In the genomic region with DNA sequence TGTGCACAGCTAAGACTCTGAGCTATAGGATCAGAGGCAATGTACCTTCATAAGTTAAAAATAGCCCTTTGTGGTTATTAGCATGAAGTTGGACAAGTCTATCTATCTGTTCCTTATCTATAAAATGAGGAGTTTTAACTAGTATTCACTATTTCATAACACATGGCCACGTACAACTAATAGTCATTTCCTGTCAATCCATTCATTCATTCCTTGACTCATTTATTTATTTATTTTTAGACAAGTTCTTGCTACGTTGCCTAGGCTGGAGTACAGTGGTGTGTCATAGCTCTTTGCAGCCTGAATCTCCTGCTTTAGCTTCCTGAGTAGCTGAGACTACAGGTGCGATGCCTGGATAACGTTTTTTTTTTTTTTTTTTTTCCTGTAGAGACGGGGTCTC, we compare ENCODE assay signal across 16 cellular contexts.
A peak's percentile ranks its signal among the peaks of the same experiment; 100 is the strongest.
DNase-seq lines count a peak whose midpoint lies in the region; ATAC-seq and TF ChIP-seq lines count a peak whose summit lies in the region.
"Had no signal": no experiment of that assay in that cellular context is flagged by ENCODE, and none has a peak within 500 bp of the region (broad histone marks: within the 10 kb centered on the region; RNA-seq: fewer than 3 reads in every experiment).

No MANE protein-coding gene starts in this region.

- peak overlapping the region; percentile 65 for H3K27ac ChIP-seq in RWPE2 (ENCODE audit: poor library complexity, severe bottlenecking)
- H3K27ac ChIP-seq: adrenal gland, neutrophil, stomach had no signal

- H3K36me3 ChIP-seq in RWPE2 (ENCODE audit: low read depth), result peaks cover 62% of the 10 kb centered on the region
- H3K36me3 ChIP-seq: adrenal gland had no signal

- no peaks in the 10 kb centered on the region for H3K27me3 Mint-ChIP-seq in activated CD4-positive, alpha-beta T cell treated with anti-CD3 and anti-CD28 coated beads, Interleukin-2, amount 10 ng/mL, durations not matched to agents 24 days and 14 days
- H3K27me3 Mint-ChIP-seq in mesothelial cell of epicardium (ENCODE audit: low read depth), result no peaks in the 10 kb centered on the region

- H3K9me3 ChIP-seq in RWPE2 (ENCODE audit: severe bottlenecking), result no peaks in the 10 kb centered on the region
- H3K9me3 ChIP-seq: A549, adrenal gland, neutrophil, stomach had no signal

- no peak for TF ChIP-seq CTCF in RWPE2 (IDR thresholded peaks at IDR 0.05; ENCODE audit: poor library complexity, severe bottlenecking)
- TF ChIP-seq CTCF in fibroblast of the aortic adventitia (IDR thresholded peaks at IDR 0.05; ENCODE audit: insufficient read depth, low read length), result no peak
- no peak for TF ChIP-seq CTCF in mesothelial cell of epicardium (IDR thresholded peaks at IDR 0.05; ENCODE audit: unreplicated experiment)

- ATAC-seq in RWPE2 (ENCODE audit: low read depth), result peak; percentile 95
- ATAC-seq: left cardiac atrium had no signal

- no peak overlapping the region for H3K4me3 ChIP-seq in RWPE2 (ENCODE audit: severe bottlenecking)
- no peak overlapping the region for H3K4me3 ChIP-seq in fibroblast of the aortic adventitia (ENCODE audit: low read depth, low read length)
- H3K4me3 ChIP-seq: A549, adrenal gland, stomach had no signal

- H3K27me3 ChIP-seq in RWPE2 (ENCODE audit: insufficient read depth, poor library complexity, severe bottlenecking), result no peaks in the 10 kb centered on the region
- H3K27me3 ChIP-seq: adrenal gland, neutrophil, stomach had no signal

- peak overlapping the region; percentile 34 for H3K27ac Mint-ChIP-seq in activated CD4-positive, alpha-beta T cell treated with anti-CD3 and anti-CD28 coated beads, Interleukin-2, amount 10 ng/mL, durations not matched to agents 24 days and 14 days
- H3K27ac Mint-ChIP-seq in mesothelial cell of epicardium, result no peak overlapping the region

- peaks cover 66% of the 10 kb centered on the region for H3K36me3 Mint-ChIP-seq in activated CD4-positive, alpha-beta T cell treated with anti-CD3 and anti-CD28 coated beads, Interleukin-2, amount 10 ng/mL, durations not matched to agents 24 days and 14 days (ENCODE audit: low read depth)
- H3K36me3 Mint-ChIP-seq in mesothelial cell of epicardium, result peaks cover 33% of the 10 kb centered on the region

- H3K9me3 Mint-ChIP-seq in activated CD4-positive, alpha-beta T cell treated with anti-CD3 and anti-CD28 coated beads, Interleukin-2, amount 10 ng/mL, durations not matched to agents 24 days and 14 days, result peaks cover 10% of the 10 kb centered on the region
- H3K9me3 Mint-ChIP-seq in mesothelial cell of epicardium, result no peaks in the 10 kb centered on the region

- H3K4me1 ChIP-seq in RWPE2 (ENCODE audit: insufficient read depth, poor library complexity, severe bottlenecking), result peaks cover 61% of the 10 kb centered on the region

- no peak for DNase-seq in activated CD4-positive, alpha-beta T cell treated with anti-CD3 and anti-CD28 coated beads, Interleukin-2, amount 10 ng/mL, durations not matched to agents 24 days and 14 days
- no peak for DNase-seq in activated CD4-positive, alpha-beta T cell treated with anti-CD3 and anti-CD28 coated beads, Interleukin-2, amount 50 U/mL, for 4 hours
- DNase-seq in RWPE2 (ENCODE audit: low spot score), result peak; percentile 79
- peak; percentile 81 for DNase-seq in fibroblast of the aortic adventitia (ENCODE audit: low read depth)
- peak; percentile 55 for DNase-seq in stromal cell of bone marrow (ENCODE audit: low read depth)
- DNase-seq in NCI-H2081 (lab: John Stamatoyannopoulos, UW), result no peak
- DNase-seq in mesothelial cell of epicardium (ENCODE audit: low spot score in 2 of 2, unreplicated experiment in 2 of 2), result no peak
- DNase-seq in NCI-H82 (lab: John Stamatoyannopoulos, UW), result no peak
- DNase-seq: adrenal gland; DND-41; left cardiac atrium; NCI-H146; stimulated activated CD4-positive, alpha-beta T cell treated with anti-CD3 and anti-CD28 coated beads, Interleukin-1b, Interleukin-23, amount 100 ng/mL, for 48 hours; stomach had no signal

- intact Hi-C loops in activated CD4-positive, alpha-beta T cell treated with anti-CD3 and anti-CD28 coated beads, Interleukin-2, amount 10 ng/mL, durations not matched to agents 24 days and 14 days (cut with micrococcal nuclease), result loop anchor here (5.0 kb wide), 1 partner anchor 91 kb away; the partner anchor contains the start of gene NR3C1

- peaks cover 29% of the 10 kb centered on the region for H3K4me1 Mint-ChIP-seq in activated CD4-positive, alpha-beta T cell treated with anti-CD3 and anti-CD28 coated beads, Interleukin-2, amount 10 ng/mL, durations not matched to agents 24 days and 14 days
- H3K4me1 Mint-ChIP-seq in mesothelial cell of epicardium, result no peaks in the 10 kb centered on the region

- no peak overlapping the region for H3K4me3 Mint-ChIP-seq in activated CD4-positive, alpha-beta T cell treated with anti-CD3 and anti-CD28 coated beads, Interleukin-2, amount 10 ng/mL, durations not matched to agents 24 days and 14 days
- no peak overlapping the region for H3K4me3 Mint-ChIP-seq in mesothelial cell of epicardium

Comparison
In these comparisons a context has a peak if more than half of its experiments do, and no peak if none do; other contexts are left out.
1. DNase-seq: peak in RWPE2 (single experiment), fibroblast of the aortic adventitia (single experiment) and stromal cell of bone marrow (single experiment); none in activated CD4-positive, alpha-beta T cell treated with anti-CD3 and anti-CD28 coated beads, Interleukin-2, amount 10 ng/mL, durations not matched to agents 24 days and 14 days (single experiment), activated CD4-positive, alpha-beta T cell treated with anti-CD3 and anti-CD28 coated beads, Interleukin-2, amount 50 U/mL, for 4 hours (0 of 2), NCI-H2081 (0 of 2), mesothelial cell of epicardium (0 of 2) and NCI-H82 (single experiment).